ENCODE assay signal across 11 cellular contexts in the genomic region with DNA sequence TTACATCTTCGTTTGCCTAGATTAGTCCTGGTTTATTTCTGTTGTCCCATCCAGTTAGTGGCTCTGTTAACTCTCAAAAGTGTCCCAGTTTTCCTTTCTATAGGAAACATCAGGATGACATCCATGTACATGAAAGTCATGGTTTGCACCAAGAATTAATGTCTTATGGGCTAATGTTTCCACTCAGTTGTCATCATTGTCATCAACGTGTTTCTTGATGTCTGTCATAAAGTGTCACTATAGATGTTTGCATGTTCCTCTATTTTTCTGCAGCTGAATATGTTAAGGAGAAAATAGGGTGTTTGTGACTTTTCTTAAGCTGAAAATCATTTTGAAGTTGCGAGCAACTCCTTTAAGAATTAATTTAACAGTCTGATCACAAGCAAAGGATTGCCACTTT.
"Had no signal": no experiment of that assay in that cellular context is flagged by ENCODE, and none has a peak within 500 bp of the region (broad histone marks: within the 10 kb centered on the region; RNA-seq: fewer than 3 reads in every experiment).

No MANE protein-coding gene starts in this region.

- H3K27ac ChIP-seq: GM23248 had no signal

- H3K9ac ChIP-seq: GM23248 had no signal

- H3K4me2 ChIP-seq: GM23338 had no signal

- H3K36me3 ChIP-seq: HAP-1 had no signal

- FAIRE-seq: H1, H54 had no signal

- H3K4me3 ChIP-seq: GM23248, GM23338, HAP-1 had no signal

- H3K9me3 ChIP-seq: HAP-1 had no signal

- H2AFZ ChIP-seq: GM23248, GM23338 had no signal

- ATAC-seq: GM23338, HCT116 had no signal

- DNase-seq: GM23248, GOT3, H7, H9, HCEC 1CT, HFFc6 had no signal

- H3K4me1 ChIP-seq: HAP-1 had no signal
